In genomic region chr3:148991219-148992026, GRCh38 we compare ENCODE assay signal across 8 cellular contexts.
DNase-seq lines count a peak whose midpoint lies in the region; ATAC-seq and TF ChIP-seq lines count a peak whose summit lies in the region.

TSS of gene GYG1 (plus strand) at chr3:148991540. CDS start at chr3:148991641, 101 bp downstream.

- DNase-seq in NCI-H1092 treated with DMSO at 0.1 percent for 48 hours (lab: John Stamatoyannopoulos, UW) (peak; percentile 72), T-helper 9 cell (peak; percentile 69), astrocyte of the cerebellum (ENCODE audit: low read depth) (peak; percentile 41), hippocampal formation (lab: John Stamatoyannopoulos, UW) (peak; percentile 79 to 84), retinal pigment epithelial cell (ENCODE audit: low read depth) (no peak), NCI-H1694 treated with DMSO at 0.1 percent for 48 hours (lab: John Stamatoyannopoulos, UW) (no peak)

- in situ Hi-C loops in astrocyte of the cerebellum (cut with HindIII; ENCODE audit: low sequenced_read_pairs), result no loop called here

- no peak; the same call in 1 of the 2 replicates for TF ChIP-seq CTCF in GM12875 (IDR thresholded peaks at IDR 0.05; ENCODE audit: borderline replicate concordance, insufficient read depth, low read depth, low read length)
- TF ChIP-seq CTCF in astrocyte of the cerebellum (IDR thresholded peaks at IDR 0.05; ENCODE audit: low read depth, low read length, missing control alignments), result peak; percentile 31
- TF ChIP-seq CTCF in retinal pigment epithelial cell (conservative IDR thresholded peaks at IDR 0.05; ENCODE audit: low read depth, low read length), result peak; percentile 48

- ATAC-seq in HG02610 (IDR thresholded peaks at IDR 0.05; ENCODE audit: unreplicated experiment), result peak; percentile 92

- H3K4me3 ChIP-seq in GM12875 (ENCODE audit: low read depth, low read length) (peak within 1 kb of the TSS; percentile 95), astrocyte of the cerebellum (ENCODE audit: low read depth, low read length) (peak within 1 kb of the TSS; percentile 75), retinal pigment epithelial cell (ENCODE audit: low read length) (peak within 1 kb of the TSS; percentile 65)

Comparison
In these comparisons a context has a peak if more than half of its experiments do, and no peak if none do; other contexts are left out.
1. DNase-seq: peak in NCI-H1092 treated with DMSO at 0.1 percent for 48 hours (single experiment), T-helper 9 cell (single experiment), astrocyte of the cerebellum (single experiment) and hippocampal formation (2 of 2); none in retinal pigment epithelial cell (single experiment) and NCI-H1694 treated with DMSO at 0.1 percent for 48 hours (single experiment).
2. Peak in every context shown above with its lines, with median percentiles within 50 percentile points of each other: H3K4me3 ChIP-seq.